In genomic region chr1:203931953-203932352, GRCh38 we compare ENCODE assay signal across 15 cellular contexts.
A peak's percentile ranks its signal among the peaks of the same experiment; 100 is the strongest.
DNase-seq lines count a peak whose midpoint lies in the region; ATAC-seq and TF ChIP-seq lines count a peak whose summit lies in the region.
"Had no signal": no experiment of that assay in that cellular context is flagged by ENCODE, and none has a peak within 500 bp of the region (broad histone marks: within the 10 kb centered on the region; RNA-seq: fewer than 3 reads in every experiment).

No MANE protein-coding gene starts in this region.

- H3K4me2 ChIP-seq in OCI-LY3 (ENCODE audit: low read length) (0 out of 2 replicates have a peak overlapping the region, but pooled peaks have one; percentile 3), mammary epithelial cell (ENCODE audit: insufficient read depth, low read depth, low read length) (peak overlapping the region; percentile 17)

- CTCF ChIA-PET in mammary epithelial cell (lab: Charles Lee; ENCODE audit: low non-redundant PET) = no interaction called here

- no peaks in the 10 kb centered on the region for H3K79me2 ChIP-seq in OCI-LY3 (ENCODE audit: low read length)
- no peaks in the 10 kb centered on the region for H3K79me2 ChIP-seq in mammary epithelial cell (ENCODE audit: insufficient read depth, low read length)

- TF ChIP-seq POLR2A in prostate gland (IDR thresholded peaks at IDR 0.05) = no peak

- no peak for ATAC-seq in SK-N-SH treated with all-trans-retinoic acid at 6 μM for 48 hours
- ATAC-seq: HCT116 had no signal

- H3K4me1 ChIP-seq in OCI-LY3 (ENCODE audit: low read length) = peaks cover 7% of the 10 kb centered on the region
- H3K4me1 ChIP-seq in mammary epithelial cell (ENCODE audit: insufficient read depth, low read length) = peaks cover 6% of the 10 kb centered on the region
- H3K4me1 ChIP-seq in prostate gland (replicated peaks) = no peaks in the 10 kb centered on the region
- H3K4me1 ChIP-seq: Caco-2 had no signal

- H3K9me3 ChIP-seq in OCI-LY3 (ENCODE audit: insufficient read depth, low read length) (no peaks in the 10 kb centered on the region), mammary epithelial cell (replicated peaks; ENCODE audit: insufficient read depth, low read length) (no peaks in the 10 kb centered on the region), prostate gland (no peaks in the 10 kb centered on the region)
- H3K9me3 ChIP-seq: Caco-2 had no signal

- no peak overlapping the region for H2AFZ ChIP-seq in OCI-LY3 (ENCODE audit: low read depth, low read length)
- no peak overlapping the region for H2AFZ ChIP-seq in mammary epithelial cell (ENCODE audit: low read depth, low read length)

- 0% methylated on average over 1 of the region's 2 CpGs for WGBS in mammary epithelial cell (ENCODE audit: low coverage, missing lambda C conversion rate)
- 49% methylated on average over 2 of the region's 2 CpGs for WGBS in prostate gland

- in situ Hi-C loops in mammary epithelial cell (cut with MboI; ENCODE audit: low sequenced_read_pairs in 2 of 2) = no loop called here

- no peak overlapping the region for H3K4me3 ChIP-seq in OCI-LY3 (ENCODE audit: low read length)
- no peak overlapping the region for H3K4me3 ChIP-seq in mammary epithelial cell (replicated peaks in 1 of 3; ENCODE audit: insufficient read depth in 1 of 3, low read depth in 2 of 3, low read length in 3 of 3)
- no peak overlapping the region for H3K4me3 ChIP-seq in prostate gland

- H3K27ac ChIP-seq in OCI-LY3 (ENCODE audit: low read length) (no peak overlapping the region), mammary epithelial cell (ENCODE audit: insufficient read depth, low read depth, low read length) (no peak overlapping the region), prostate gland (no peak overlapping the region)
- H3K27ac ChIP-seq: 22Rv1, HL-60 had no signal

- H4K20me1 ChIP-seq in OCI-LY3 (ENCODE audit: insufficient read depth, low read length) (no peaks in the 10 kb centered on the region), mammary epithelial cell (ENCODE audit: insufficient read depth, low read length) (no peaks in the 10 kb centered on the region)

- no peak for TF ChIP-seq CTCF in OCI-LY3 (IDR thresholded peaks at IDR 0.05; ENCODE audit: low read depth, low read length)
- TF ChIP-seq CTCF in mammary epithelial cell (conservative IDR thresholded peaks at IDR 0.05 in 1 of 2, IDR thresholded peaks at IDR 0.05 in 1 of 2; ENCODE audit: extremely low read depth in 1 of 2, insufficient read depth in 1 of 2, low read depth in 1 of 2, low read length in 2 of 2) = no peak
- TF ChIP-seq CTCF in prostate gland (IDR thresholded peaks at IDR 0.05) = no peak

- DNase-seq in SIG-M5 treated with dmso at 0.1 percent for 504 hours (lab: John Stamatoyannopoulos, UW; ENCODE audit: unreplicated experiment) (peak; percentile 48), SIG-M5 (lab: John Stamatoyannopoulos, UW) (no peak), mammary epithelial cell (no peak), prostate gland (ENCODE audit: low spot score) (peak; percentile 18), hippocampal formation (lab: John Stamatoyannopoulos, UW) (no peak), HCEC 1CT (no peak)
- DNase-seq: Caco-2; CD8-positive, alpha-beta memory T cell; DMS53; IMR-90 had no signal

- no peaks in the 10 kb centered on the region for H3K36me3 ChIP-seq in OCI-LY3 (replicated peaks; ENCODE audit: low read depth, low read length)
- H3K36me3 ChIP-seq in mammary epithelial cell (ENCODE audit: insufficient read depth, low read length) = no peaks in the 10 kb centered on the region
- no peaks in the 10 kb centered on the region for H3K36me3 ChIP-seq in prostate gland

- H3K27me3 ChIP-seq in OCI-LY3 (ENCODE audit: low read depth, low read length) (peaks cover 19% of the 10 kb centered on the region), mammary epithelial cell (ENCODE audit: insufficient read depth, low read length) (no peaks in the 10 kb centered on the region), prostate gland (replicated peaks; ENCODE audit: insufficient read depth) (no peaks in the 10 kb centered on the region)

- no TSS peak for BruUV-seq in mammary epithelial cell (replicated peaks; lab: Mats Ljungman, UMichigan)

- intact Hi-C loops in mammary epithelial cell (cut with micrococcal nuclease) = no loop called here
- intact Hi-C loops in prostate gland (cut with DNase I) = no loop called here

- no peak overlapping the region for H3K9ac ChIP-seq in OCI-LY3 (ENCODE audit: low read length)
- no peak overlapping the region for H3K9ac ChIP-seq in mammary epithelial cell (ENCODE audit: insufficient read depth, low read length)

- dilution Hi-C loops in mammary epithelial cell (cut with HindIII; ENCODE audit: low sequenced_read_pairs) = no loop called here

TF ChIP-seq in SK-N-SH treated with all-trans-retinoic acid at 6 μM for 48 hours, 23 proteins besides CTCF, POLR2A, EP300 and RAD21:
- TF ChIP-seq ARNTL (CRISPR knock-in tag; IDR thresholded peaks at IDR 0.05; ENCODE audit: borderline replicate concordance, low read depth) (no peak), TOX (CRISPR knock-in tag; IDR thresholded peaks at IDR 0.05; ENCODE audit: borderline replicate concordance) (no peak), ZNF565 (CRISPR knock-in tag; conservative IDR thresholded peaks at IDR 0.05; ENCODE audit: low read depth) (no peak), ZFP3 (CRISPR knock-in tag; IDR thresholded peaks at IDR 0.05) (no peak), POU6F1 (CRISPR knock-in tag; IDR thresholded peaks at IDR 0.05; ENCODE audit: borderline replicate concordance, low read depth) (no peak), PATZ1 (CRISPR knock-in tag; IDR thresholded peaks at IDR 0.05; ENCODE audit: borderline replicate concordance) (no peak)

Comparison
In these comparisons a context has a peak if more than half of its experiments do, and no peak if none do; other contexts are left out.
1. DNase-seq: peak in SIG-M5 treated with dmso at 0.1 percent for 504 hours (single experiment) and prostate gland (single experiment); none in SIG-M5 (single experiment), mammary epithelial cell (single experiment), hippocampal formation (0 of 2) and HCEC 1CT (single experiment).